8 cellular contexts compared by ENCODE assay signal in the genomic region with DNA sequence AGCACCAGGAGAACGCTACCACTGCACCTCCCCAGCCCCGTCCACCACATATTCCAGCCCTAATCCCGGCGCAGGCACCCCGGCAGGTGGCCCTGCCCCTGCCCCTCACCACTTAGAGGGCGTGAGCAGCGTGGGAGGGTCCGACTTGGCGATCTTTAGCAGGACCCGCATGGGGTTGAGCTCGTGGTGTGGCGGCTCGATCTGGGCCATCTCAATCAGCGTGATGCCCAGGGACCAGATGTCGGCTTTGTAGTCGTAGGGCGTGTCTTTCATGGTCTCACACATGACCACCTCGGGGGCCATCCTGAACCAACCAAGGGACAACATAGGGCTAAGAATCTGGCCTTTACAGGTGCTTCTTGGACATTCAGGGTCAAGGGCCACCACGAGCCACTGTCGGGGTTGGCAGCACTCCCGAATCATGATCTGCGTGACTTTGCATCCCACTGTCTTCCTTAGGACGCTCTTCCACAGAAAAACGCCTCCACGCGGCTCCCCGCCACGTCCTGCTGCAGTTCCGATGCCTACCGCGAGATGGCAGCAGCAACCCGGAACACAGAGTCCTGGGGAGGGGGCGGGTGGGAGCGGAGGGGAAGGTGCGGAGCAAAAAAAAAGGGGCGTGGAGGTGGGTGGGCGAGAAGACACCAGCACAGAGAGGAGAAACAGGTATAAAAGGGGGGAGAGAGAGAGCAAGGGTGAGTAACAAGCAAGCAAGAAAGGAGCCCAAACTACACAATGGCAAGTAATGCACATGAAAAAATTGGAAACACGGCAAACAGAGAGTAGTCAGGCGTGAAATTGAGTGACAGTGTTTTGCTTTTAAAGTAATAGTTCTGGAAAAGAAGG.
DNase-seq lines count a peak whose midpoint lies in the region; ATAC-seq and TF ChIP-seq lines count a peak whose summit lies in the region.

No MANE protein-coding gene starts in this region.

- no peaks in the 10 kb centered on the region for H3K27me3 ChIP-seq in ascending aorta
- H3K27me3 ChIP-seq in sigmoid colon = no peaks in the 10 kb centered on the region

- H3K4me3 ChIP-seq in ascending aorta (peak overlapping the region in 1 of 2 donors; percentile 25), sigmoid colon (peak overlapping the region; percentile 28 to 43 (median 36))

- H3K27ac ChIP-seq in ascending aorta (no peak overlapping the region), sigmoid colon (peak overlapping the region; percentile 24 to 70 (median 57))

- ATAC-seq in HG03442 (IDR thresholded peaks at IDR 0.05; ENCODE audit: unreplicated experiment) (no peak), GM18511 (IDR thresholded peaks at IDR 0.05; ENCODE audit: unreplicated experiment) (no peak)

- H3K36me3 ChIP-seq in ascending aorta = peaks cover 0 to 5% of the 10 kb centered on the region in 2 donors
- no peaks in the 10 kb centered on the region for H3K36me3 ChIP-seq in sigmoid colon

- H3K4me1 ChIP-seq in ascending aorta (peaks cover 2 to 20% of the 10 kb centered on the region in 2 donors), sigmoid colon (peaks cover 0 to 62% (median 53%) of the 10 kb centered on the region in 4 donors)

- TF ChIP-seq POLR2A in sigmoid colon (IDR thresholded peaks at IDR 0.05) = no peak

- 27 to 35% methylated on average over 39 of the region's 39 CpGs for WGBS in sigmoid colon, 2 donors

- DNase-seq in COLO668 (lab: John Stamatoyannopoulos, UW; ENCODE audit: unreplicated experiment) (peak; percentile 22), HuH-7.5 (ENCODE audit: low spot score) (peak; percentile 71), T-helper 1 cell (peak; percentile 36 to 61 (median 56)), ascending aorta (ENCODE audit: low spot score in 2 of 2) (peak in 1 of 2 donors; percentile 76), hippocampal formation (lab: John Stamatoyannopoulos, UW) (peak; percentile 37 to 58), sigmoid colon (peak; percentile 78)

- TF ChIP-seq EP300 in sigmoid colon (IDR thresholded peaks at IDR 0.05) = no peak

- intact Hi-C loops in ascending aorta (cut with DNase I) = loop anchor here (1.0 to 5.0 kb wide), 4 partner anchors 82 to 266 kb away; a partner anchor contains a TSS
- intact Hi-C loops in sigmoid colon (cut with DNase I) = loop anchor here (1.0 to 10.0 kb wide), 4 partner anchors 82 to 588 kb away; a partner anchor contains a TSS

- TF ChIP-seq CTCF in ascending aorta (IDR thresholded peaks at IDR 0.05) (peak; percentile 69 to 100 (median 100)), sigmoid colon (IDR thresholded peaks at IDR 0.05) (peak; percentile 62 to 98 (median 90))

- H3K9me3 ChIP-seq in ascending aorta (no peaks in the 10 kb centered on the region), sigmoid colon (no peaks in the 10 kb centered on the region)

Comparison
In these comparisons a context has a peak if more than half of its experiments do, and no peak if none do; other contexts are left out.
1. H3K27ac ChIP-seq: peak in sigmoid colon (4 of 4); none in ascending aorta (0 of 2).